Comparison of ENCODE assay signal across 8 cellular contexts in the genomic region with DNA sequence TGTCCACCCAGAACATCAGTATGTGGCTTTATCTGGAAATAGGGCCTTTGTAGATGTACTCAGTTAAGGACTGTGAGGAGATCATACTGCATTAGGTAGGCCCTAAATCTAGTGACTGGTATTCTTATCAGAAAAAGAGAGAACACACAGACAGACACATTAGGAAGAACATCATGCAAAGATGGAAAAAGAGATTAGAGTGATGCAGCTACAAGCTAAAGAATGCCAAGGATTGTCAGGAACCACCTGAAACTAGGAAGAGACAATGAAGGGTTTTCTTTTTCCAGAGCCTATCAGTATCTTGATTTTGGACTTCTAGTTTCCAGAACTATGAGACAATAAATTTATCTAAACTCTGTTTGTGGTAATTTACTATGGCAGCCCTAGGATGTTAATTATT. TPM values are rescaled to one million over a fixed set of nuclear protein-coding genes. Genes with fewer than 3 reads are reported as not detected.
"Had no signal": no experiment of that assay in that cellular context is flagged by ENCODE, and none has a peak within 500 bp of the region (broad histone marks: within the 10 kb centered on the region; RNA-seq: fewer than 3 reads in every experiment).

No MANE protein-coding gene starts in this region.

- FAIRE-seq: H1, H54, HTR-8/SVneo, K562 had no signal

- DNase-seq: H9, HCEC 1CT, IMR-90 had no signal

- H3K4me3 ChIP-seq: GM23338, K562 had no signal

- ATAC-seq: GM23338, K562 had no signal

RNA-seq across cellular contexts. Expression of gene DZIP1, which starts 15.0 kb away (rescaled TPM):
- polyA plus RNA-seq: K562 had no signal
